12 cellular contexts compared by ENCODE assay signal in genomic region chr6:140203611-140204553, GRCh38.
DNase-seq lines count a peak whose midpoint lies in the region; ATAC-seq and TF ChIP-seq lines count a peak whose summit lies in the region.
"Had no signal": no experiment of that assay in that cellular context is flagged by ENCODE, and none has a peak within 500 bp of the region (broad histone marks: within the 10 kb centered on the region; RNA-seq: fewer than 3 reads in every experiment).

No MANE protein-coding gene starts in this region.

- BruUV-seq in A673 (replicated peaks; lab: Mats Ljungman, UMichigan), result no TSS peak

- H3K4me3 ChIP-seq in cardiac fibroblast (replicated peaks in 1 of 2; ENCODE audit: low read depth in 2 of 2, low read length in 2 of 2) (no peak overlapping the region), A673 (ENCODE audit: low read depth, low read length, poor library complexity, severe bottlenecking) (no peak overlapping the region)

- no peaks in the 10 kb centered on the region for H3K9me3 ChIP-seq in A673 (ENCODE audit: low read depth, low read length, poor library complexity, severe bottlenecking)

- POLR2A ChIA-PET in A673 (lab: Charles Lee; ENCODE audit: low non-redundant PET), result no interaction called here

- peaks cover 18% of the 10 kb centered on the region for H3K4me1 ChIP-seq in A673 (ENCODE audit: insufficient read depth, low read length, poor library complexity, severe bottlenecking)

- CTCF ChIA-PET in A673 (lab: Charles Lee), result no interaction called here

- intact Hi-C loops in A673 (cut with micrococcal nuclease; ENCODE audit: unreplicated experiment), result no loop called here

- no peaks in the 10 kb centered on the region for H3K27me3 ChIP-seq in A673 (replicated peaks; ENCODE audit: insufficient read depth, low read depth, low read length, poor library complexity)

- no peak overlapping the region for H3K27ac ChIP-seq in A673 (ENCODE audit: low read depth, low read length, poor library complexity, severe bottlenecking)

- no peak for TF ChIP-seq CTCF in cardiac fibroblast (IDR thresholded peaks at IDR 0.05; ENCODE audit: low read depth, low read length)
- TF ChIP-seq CTCF in A673 (conservative IDR thresholded peaks at IDR 0.05; ENCODE audit: low read depth, low read length), result no peak

- ATAC-seq in HG03342 (IDR thresholded peaks at IDR 0.05; ENCODE audit: unreplicated experiment) (no peak), HG02981 (IDR thresholded peaks at IDR 0.05; ENCODE audit: unreplicated experiment) (no peak)

- H3K36me3 ChIP-seq in A673 (ENCODE audit: insufficient read depth, low read length, poor library complexity, severe bottlenecking), result no peaks in the 10 kb centered on the region

- DNase-seq in DMS79 treated with DMSO at 0.1 percent for 48 hours (lab: John Stamatoyannopoulos, UW) (peak; percentile 19), NCI-H1105 (lab: John Stamatoyannopoulos, UW) (peak; percentile 37), cardiac fibroblast (ENCODE audit: low read depth in 2 of 2) (peak; percentile 55 to 70), lung microvascular endothelial cell (ENCODE audit: low read depth in 2 of 2) (peak; percentile 76 to 80), UCSD-AML1 (lab: John Stamatoyannopoulos, UW; ENCODE audit: unreplicated experiment) (no peak), A673 (ENCODE audit: low spot score) (no peak)
- DNase-seq: activated CD8-positive, alpha-beta memory T cell treated with anti-CD3 and anti-CD28 coated beads, Interleukin-2, amount 50 U/mL, for 48 hours; amygdala; KBM-7; stimulated activated CD4-positive, alpha-beta T cell treated with anti-CD3 and anti-CD28 coated beads, Interleukin-15, amount 100 ng/mL, for 24 hours had no signal

Comparison
In these comparisons a context has a peak if more than half of its experiments do, and no peak if none do; other contexts are left out.
1. DNase-seq: peak in DMS79 treated with DMSO at 0.1 percent for 48 hours (single experiment), NCI-H1105 (single experiment), cardiac fibroblast (2 of 2) and lung microvascular endothelial cell (2 of 2); none in UCSD-AML1 (single experiment) and A673 (single experiment).